17 cellular contexts compared by ENCODE assay signal in genomic region chr10:12228851-12229250, GRCh38. TPM values are rescaled to one million over a fixed set of nuclear protein-coding genes. Genes with fewer than 3 reads are reported as not detected.
DNase-seq lines count a peak whose midpoint lies in the region; ATAC-seq and TF ChIP-seq lines count a peak whose summit lies in the region.
"Had no signal": no experiment of that assay in that cellular context is flagged by ENCODE, and none has a peak within 500 bp of the region (broad histone marks: within the 10 kb centered on the region; RNA-seq: fewer than 3 reads in every experiment).

No MANE protein-coding gene starts in this region.

- TF ChIP-seq CTCF in NB4 (IDR thresholded peaks at IDR 0.05; ENCODE audit: low read depth, low read length): no peak
- TF ChIP-seq CTCF in fibroblast of mammary gland (conservative IDR thresholded peaks at IDR 0.05; ENCODE audit: control insufficient read depth, insufficient read depth, low read depth, low read length): no peak

- no peaks in the 10 kb centered on the region for H3K9me3 Mint-ChIP-seq in stimulated activated naive CD8-positive, alpha-beta T cell treated with anti-CD3 and anti-CD28 coated beads, Interleukin-15, amount 100 ng/mL, for 72 hours
- H3K9me3 Mint-ChIP-seq in stimulated activated naive CD8-positive, alpha-beta T cell treated with anti-CD3 and anti-CD28 coated beads, Interleukin-15, Interleukin-2, amounts not matched to agents 100 ng/mL and 50 ng/mL, for 24 hours: no peaks in the 10 kb centered on the region
- H3K9me3 Mint-ChIP-seq in T-cell: no peaks in the 10 kb centered on the region
- H3K9me3 Mint-ChIP-seq: CD4-positive, alpha-beta memory T cell had no signal

- H3K4me3 ChIP-seq in NB4 (ENCODE audit: low read depth, low read length): no peak overlapping the region
- no peak overlapping the region for H3K4me3 ChIP-seq in fibroblast of mammary gland (ENCODE audit: control insufficient read depth, low read depth, low read length)
- H3K4me3 ChIP-seq: HAP-1 had no signal

- H3K27me3 Mint-ChIP-seq in stimulated activated naive CD8-positive, alpha-beta T cell treated with anti-CD3 and anti-CD28 coated beads, Interleukin-15, amount 100 ng/mL, for 72 hours: no peaks in the 10 kb centered on the region
- no peaks in the 10 kb centered on the region for H3K27me3 Mint-ChIP-seq in stimulated activated naive CD8-positive, alpha-beta T cell treated with anti-CD3 and anti-CD28 coated beads, Interleukin-15, Interleukin-2, amounts not matched to agents 100 ng/mL and 50 ng/mL, for 24 hours
- H3K27me3 Mint-ChIP-seq in T-cell: no peaks in the 10 kb centered on the region
- H3K27me3 Mint-ChIP-seq: B cell; CD4-positive, alpha-beta memory T cell had no signal

- POLR2A ChIA-PET in T-cell (lab: Charles Lee): interaction anchor here in 1 of 2 donors (0.7 kb wide), 1 partner anchor 66 kb away, joined by 5 read pairs; no protein-coding TSS in a partner anchor

- CTCF ChIA-PET in T-cell (lab: Charles Lee): interaction anchor here in 1 of 2 donors (0.7 kb wide), 1 partner anchor 166 kb away, joined by 5 read pairs; no protein-coding TSS in a partner anchor

- DNase-seq in stimulated activated naive CD8-positive, alpha-beta T cell treated with anti-CD3 and anti-CD28 coated beads, Interleukin-15, Interleukin-2, amounts not matched to agents 100 U/mL and 50 U/mL, for 24 hours: no peak
- DNase-seq in stimulated activated naive CD8-positive, alpha-beta T cell treated with anti-CD3 and anti-CD28 coated beads, Interleukin-15, amount 100 ng/mL, for 72 hours: no peak
- DNase-seq in NB4 (ENCODE audit: low read depth) (peak; percentile 19), fibroblast of mammary gland (ENCODE audit: low read depth) (peak; percentile 25), T-cell (no peak), NCI-H1105 (lab: John Stamatoyannopoulos, UW) (no peak), OCI-M2 (lab: John Stamatoyannopoulos, UW; ENCODE audit: unreplicated experiment) (no peak)
- DNase-seq: 8988T; C1 segment of cervical spinal cord; CD4-positive, alpha-beta memory T cell; DMS153; DMS79 treated with DMSO at 0.1 percent for 48 hours; GDM1; IMR-90 had no signal

- peaks cover 65% of the 10 kb centered on the region for H3K36me3 Mint-ChIP-seq in stimulated activated naive CD8-positive, alpha-beta T cell treated with anti-CD3 and anti-CD28 coated beads, Interleukin-15, Interleukin-2, amounts not matched to agents 100 ng/mL and 50 ng/mL, for 24 hours (ENCODE audit: low read depth)
- H3K36me3 Mint-ChIP-seq in T-cell: peaks cover 34% of the 10 kb centered on the region

- no peak overlapping the region for H3K27ac Mint-ChIP-seq in stimulated activated naive CD8-positive, alpha-beta T cell treated with anti-CD3 and anti-CD28 coated beads, Interleukin-15, amount 100 ng/mL, for 72 hours
- H3K27ac Mint-ChIP-seq in stimulated activated naive CD8-positive, alpha-beta T cell treated with anti-CD3 and anti-CD28 coated beads, Interleukin-15, Interleukin-2, amounts not matched to agents 100 ng/mL and 50 ng/mL, for 24 hours: peak overlapping the region; percentile 41
- no peak overlapping the region for H3K27ac Mint-ChIP-seq in T-cell
- H3K27ac Mint-ChIP-seq: B cell had no signal

- no peaks in the 10 kb centered on the region for H3K4me1 Mint-ChIP-seq in stimulated activated naive CD8-positive, alpha-beta T cell treated with anti-CD3 and anti-CD28 coated beads, Interleukin-15, amount 100 ng/mL, for 72 hours
- no peaks in the 10 kb centered on the region for H3K4me1 Mint-ChIP-seq in stimulated activated naive CD8-positive, alpha-beta T cell treated with anti-CD3 and anti-CD28 coated beads, Interleukin-15, Interleukin-2, amounts not matched to agents 100 ng/mL and 50 ng/mL, for 24 hours (ENCODE audit: low read depth)
- H3K4me1 Mint-ChIP-seq in T-cell: peaks cover 0 to 4% (median 4%) of the 10 kb centered on the region in 3 donors
- H3K4me1 Mint-ChIP-seq: B cell had no signal

- ATAC-seq in stimulated activated naive CD8-positive, alpha-beta T cell treated with anti-CD3 and anti-CD28 coated beads, Interleukin-15, Interleukin-2, amounts not matched to agents 100 U/mL and 50 U/mL, for 24 hours: peak; percentile 14
- no peak for ATAC-seq in stimulated activated naive CD8-positive, alpha-beta T cell treated with anti-CD3 and anti-CD28 coated beads, Interleukin-15, amount 100 ng/mL, for 72 hours
- ATAC-seq in T-cell (replicated peaks in 1 of 4): no peak

- TF ChIP-seq POLR2A in NB4 (IDR thresholded peaks at IDR 0.05; ENCODE audit: extremely low read depth, insufficient read length): no peak

- no peak overlapping the region for H3K4me3 Mint-ChIP-seq in stimulated activated naive CD8-positive, alpha-beta T cell treated with anti-CD3 and anti-CD28 coated beads, Interleukin-15, amount 100 ng/mL, for 72 hours
- H3K4me3 Mint-ChIP-seq in stimulated activated naive CD8-positive, alpha-beta T cell treated with anti-CD3 and anti-CD28 coated beads, Interleukin-15, Interleukin-2, amounts not matched to agents 100 ng/mL and 50 ng/mL, for 24 hours: no peak overlapping the region
- H3K4me3 Mint-ChIP-seq in T-cell: no peak overlapping the region
- H3K4me3 Mint-ChIP-seq: B cell; CD4-positive, alpha-beta memory T cell had no signal

RNA-seq across cellular contexts. Expression of gene CDC123, which starts 32.9 kb away (rescaled TPM):
- total RNA-seq in T-cell: 10 to 100 TPM; 35.5 to 48.6 (median 43.7) TPM

RNA-seq across cellular contexts. Expression of gene NUDT5, which starts 33.2 kb away (rescaled TPM):
- 10 to 100 TPM; 32.1 to 54.0 (median 50.3) TPM for total RNA-seq in T-cell

Comparison
In these comparisons a context has a peak if more than half of its experiments do, and no peak if none do; other contexts are left out.
1. DNase-seq: peak in NB4 (single experiment) and fibroblast of mammary gland (single experiment); none in stimulated activated naive CD8-positive, alpha-beta T cell treated with anti-CD3 and anti-CD28 coated beads, Interleukin-15, Interleukin-2, amounts not matched to agents 100 U/mL and 50 U/mL, for 24 hours (single experiment), stimulated activated naive CD8-positive, alpha-beta T cell treated with anti-CD3 and anti-CD28 coated beads, Interleukin-15, amount 100 ng/mL, for 72 hours (0 of 2), T-cell (0 of 34), NCI-H1105 (single experiment) and OCI-M2 (single experiment).